Comparison of ENCODE assay signal across 30 cellular contexts in the genomic region with DNA sequence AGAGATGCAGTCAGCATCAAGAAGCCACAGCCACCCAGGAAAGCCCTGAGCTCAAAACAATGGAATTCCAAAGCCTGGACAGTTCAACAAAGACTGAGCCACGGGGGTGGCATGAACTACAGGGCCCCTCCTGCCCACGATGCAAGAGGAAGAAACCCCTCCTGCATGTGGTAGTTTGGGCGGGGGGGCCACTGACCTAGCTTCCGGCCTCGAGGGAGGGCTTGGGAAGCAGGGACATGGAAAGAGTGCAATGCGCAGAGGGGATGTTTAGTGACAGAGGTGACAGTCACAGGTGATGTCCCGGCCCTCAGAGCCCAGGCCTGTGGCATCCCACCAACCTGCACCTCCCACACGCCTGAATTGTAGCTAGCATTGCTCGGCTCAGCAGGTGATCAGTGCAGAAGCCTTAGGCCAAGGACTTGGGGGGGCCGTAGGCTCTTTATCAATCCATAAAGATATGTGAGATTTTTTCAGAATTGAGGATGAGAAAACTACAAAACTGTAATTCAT.
"Had no signal": no experiment of that assay in that cellular context is flagged by ENCODE, and none has a peak within 500 bp of the region (broad histone marks: within the 10 kb centered on the region; RNA-seq: fewer than 3 reads in every experiment).

No MANE protein-coding gene starts in this region.

- H3K9me3 Mint-ChIP-seq: activated B cell treated with CpG ODN at 0.5 μM for 24 hours; activated CD8-positive, alpha-beta T cell treated with anti-CD3 and anti-CD28 coated beads for 36 hours; activated naive CD4-positive, alpha-beta T cell treated with anti-CD3 and anti-CD28 coated beads for 36 hours; activated naive CD4-positive, alpha-beta T cell treated with anti-CD3 and anti-CD28 coated beads, Interleukin-2, amount 50 U/mL, for 24 hours; activated naive CD8-positive, alpha-beta T cell treated with anti-CD3 and anti-CD28 coated beads for 36 hours; activated naive CD8-positive, alpha-beta T cell treated with anti-CD3 and anti-CD28 coated beads, Interleukin-2, amount 50 U/mL, for 24 hours; activated T-helper 1 cell treated with anti-CD3 and anti-CD28 coated beads, Interleukin-12 subunit alpha, Interleukin-12 subunit beta, Interleukin-2, Interleukin-4 antibody, amounts not matched to agents 30 ng/mL and 10 ng/mL and 1 ng/mL, durations not matched to agents 14 hours and 24 hours and 36 hours; activated T-helper 2 cell treated with anti-CD3 and anti-CD28 coated beads, Interferon-gamma antibody, Interleukin-2, Interleukin-4, amounts not matched to agents 10 μg/mL and 5 μg/mL and 100 μg/mL, durations not matched to agents 14 hours and 24 hours and 36 hours; T-helper 2 cell treated with Interferon-gamma antibody and Interleukin-4, amounts not matched to agents 5 μg/mL and 100 μg/mL, for 36 hours had no signal

- H3K27ac Mint-ChIP-seq: activated B cell treated with CpG ODN at 0.5 μM for 24 hours; activated CD8-positive, alpha-beta T cell treated with anti-CD3 and anti-CD28 coated beads for 36 hours; activated naive CD4-positive, alpha-beta T cell treated with anti-CD3 and anti-CD28 coated beads for 36 hours; activated naive CD4-positive, alpha-beta T cell treated with anti-CD3 and anti-CD28 coated beads, Interleukin-2, amount 50 U/mL, for 24 hours; activated naive CD8-positive, alpha-beta T cell treated with anti-CD3 and anti-CD28 coated beads for 36 hours; activated naive CD8-positive, alpha-beta T cell treated with anti-CD3 and anti-CD28 coated beads, Interleukin-2, amount 50 U/mL, for 24 hours; activated T-helper 1 cell treated with anti-CD3 and anti-CD28 coated beads, Interleukin-12 subunit alpha, Interleukin-12 subunit beta, Interleukin-2, Interleukin-4 antibody, amounts not matched to agents 30 ng/mL and 10 ng/mL and 1 ng/mL, durations not matched to agents 14 hours and 24 hours and 36 hours; activated T-helper 2 cell treated with anti-CD3 and anti-CD28 coated beads, Interferon-gamma antibody, Interleukin-2, Interleukin-4, amounts not matched to agents 10 μg/mL and 5 μg/mL and 100 μg/mL, durations not matched to agents 14 hours and 24 hours and 36 hours; T-helper 17 cell; T-helper 2 cell treated with Interferon-gamma antibody and Interleukin-4, amounts not matched to agents 5 μg/mL and 100 μg/mL, for 36 hours had no signal

- H3K27me3 Mint-ChIP-seq: activated B cell treated with CpG ODN at 0.5 μM for 24 hours; activated CD8-positive, alpha-beta T cell treated with anti-CD3 and anti-CD28 coated beads for 36 hours; activated naive CD4-positive, alpha-beta T cell treated with anti-CD3 and anti-CD28 coated beads, Interleukin-2, amount 50 U/mL, for 24 hours; activated naive CD8-positive, alpha-beta T cell treated with anti-CD3 and anti-CD28 coated beads for 36 hours; activated naive CD8-positive, alpha-beta T cell treated with anti-CD3 and anti-CD28 coated beads, Interleukin-2, amount 50 U/mL, for 24 hours had no signal

- H3K27ac ChIP-seq: adrenal gland, body of pancreas, esophagus muscularis mucosa, foreskin keratinocyte, gastrocnemius medialis, WERI-Rb-1 had no signal

- H3K27me3 ChIP-seq: adrenal gland, body of pancreas, foreskin keratinocyte, gastrocnemius medialis had no signal

- H3K4me3 ChIP-seq: adrenal gland, body of pancreas, esophagus muscularis mucosa, gastrocnemius medialis had no signal

- H3K4me1 ChIP-seq: adrenal gland, body of pancreas, esophagus muscularis mucosa, foreskin keratinocyte, gastrocnemius medialis had no signal

- DNase-seq: activated B cell treated with CpG ODN at 0.5 μM for 24 hours; activated CD4-positive, alpha-beta T cell treated with anti-CD3 and anti-CD28 coated beads for 48 hours; activated CD4-positive, alpha-beta T cell treated with anti-CD3 and anti-CD28 coated beads, Interleukin-2, amount 50 U/mL, for 1 hour; activated CD4-positive, alpha-beta T cell treated with anti-CD3 and anti-CD28 coated beads, Interleukin-2, amount 50 U/mL, for 48 hours; activated CD8-positive, alpha-beta memory T cell treated with anti-CD3 and anti-CD28 coated beads for 24 hours; activated CD8-positive, alpha-beta T cell treated with anti-CD3 and anti-CD28 coated beads for 36 hours; activated effector memory CD4-positive, alpha-beta T cell treated with anti-CD3 and anti-CD28 coated beads, Interleukin-2, amount 50 U/mL, for 16 hours; activated naive CD4-positive, alpha-beta T cell treated with anti-CD3 and anti-CD28 coated beads for 36 hours; activated naive CD8-positive, alpha-beta T cell treated with anti-CD3 and anti-CD28 coated beads for 36 hours; activated naive CD8-positive, alpha-beta T cell treated with anti-CD3 and anti-CD28 coated beads, Interleukin-2, amount 50 U/mL, for 24 hours; activated T-cell treated with anti-CD3 and anti-CD28 coated beads, Interleukin-2, amount 50 U/mL, for 1 hour; activated T-cell treated with anti-CD3 and anti-CD28 coated beads, Interleukin-2, amount 50 U/mL, for 48 hours; adrenal gland; aorta; body of pancreas; effector memory CD4-positive, alpha-beta T cell; erythroblast; foreskin keratinocyte; glutamatergic neuron; T-helper 1 cell; T-helper 17 cell; T1000; WERI-Rb-1 had no signal

- H3K36me3 Mint-ChIP-seq: activated naive CD4-positive, alpha-beta T cell treated with anti-CD3 and anti-CD28 coated beads, Interleukin-2, amount 50 U/mL, for 24 hours; activated naive CD8-positive, alpha-beta T cell treated with anti-CD3 and anti-CD28 coated beads for 36 hours had no signal

- H3K4me1 Mint-ChIP-seq: activated B cell treated with CpG ODN at 0.5 μM for 24 hours; activated naive CD4-positive, alpha-beta T cell treated with anti-CD3 and anti-CD28 coated beads, Interleukin-2, amount 50 U/mL, for 24 hours; activated naive CD8-positive, alpha-beta T cell treated with anti-CD3 and anti-CD28 coated beads for 36 hours; activated naive CD8-positive, alpha-beta T cell treated with anti-CD3 and anti-CD28 coated beads, Interleukin-2, amount 50 U/mL, for 24 hours; T-helper 17 cell had no signal

- H3K9me3 ChIP-seq: adrenal gland, body of pancreas, esophagus muscularis mucosa, gastrocnemius medialis had no signal

- H3K4me3 Mint-ChIP-seq: activated B cell treated with CpG ODN at 0.5 μM for 24 hours; activated CD8-positive, alpha-beta T cell treated with anti-CD3 and anti-CD28 coated beads for 36 hours; activated naive CD4-positive, alpha-beta T cell treated with anti-CD3 and anti-CD28 coated beads for 36 hours; activated naive CD4-positive, alpha-beta T cell treated with anti-CD3 and anti-CD28 coated beads, Interleukin-2, amount 50 U/mL, for 24 hours; activated naive CD8-positive, alpha-beta T cell treated with anti-CD3 and anti-CD28 coated beads for 36 hours; activated naive CD8-positive, alpha-beta T cell treated with anti-CD3 and anti-CD28 coated beads, Interleukin-2, amount 50 U/mL, for 24 hours; activated T-helper 1 cell treated with anti-CD3 and anti-CD28 coated beads, Interleukin-12 subunit alpha, Interleukin-12 subunit beta, Interleukin-2, Interleukin-4 antibody, amounts not matched to agents 30 ng/mL and 10 ng/mL and 1 ng/mL, durations not matched to agents 14 hours and 24 hours and 36 hours; T-helper 17 cell; T-helper 2 cell treated with Interferon-gamma antibody and Interleukin-4, amounts not matched to agents 5 μg/mL and 100 μg/mL, for 36 hours had no signal

- H3K36me3 ChIP-seq: adrenal gland, esophagus muscularis mucosa, gastrocnemius medialis, WERI-Rb-1 had no signal

- FAIRE-seq: colon had no signal
